14 cellular contexts compared by ENCODE assay signal in the genomic region with DNA sequence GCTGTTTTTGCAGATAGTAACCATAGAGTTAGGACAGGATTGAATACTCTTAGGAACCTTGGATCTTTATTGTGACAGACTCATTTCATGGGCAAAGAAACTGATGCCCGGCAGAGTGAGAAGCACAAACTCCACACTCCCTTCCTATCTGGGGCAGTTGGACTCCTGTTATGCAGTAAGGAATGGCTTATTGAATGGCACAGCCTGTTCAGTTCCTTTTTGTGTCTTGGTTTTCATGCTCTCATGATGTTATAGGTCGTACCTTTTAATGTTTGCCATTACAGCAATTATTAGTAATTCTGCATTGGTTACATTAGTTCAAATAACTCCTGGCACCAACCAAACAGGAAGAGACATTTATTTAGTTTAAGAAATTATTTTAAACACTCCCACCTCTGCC.
A peak's percentile ranks its signal among the peaks of the same experiment; 100 is the strongest.
DNase-seq lines count a peak whose midpoint lies in the region; ATAC-seq, FAIRE-seq and TF ChIP-seq lines count a peak whose summit lies in the region.
"Had no signal": no experiment of that assay in that cellular context is flagged by ENCODE, and none has a peak within 500 bp of the region (broad histone marks: within the 10 kb centered on the region; RNA-seq: fewer than 3 reads in every experiment).

No MANE protein-coding gene starts in this region.

- peak overlapping the region; percentile 56; the same call in 1 of the 2 replicates for H3K27ac Mint-ChIP-seq in HFFc6
- H3K27ac Mint-ChIP-seq: CD4-positive, CD25-positive, alpha-beta regulatory T cell; GM23338 had no signal

- no peaks in the 10 kb centered on the region for H3K27me3 ChIP-seq in RWPE2 (ENCODE audit: insufficient read depth, poor library complexity, severe bottlenecking)
- H3K27me3 ChIP-seq in HepG2 (ENCODE audit: control insufficient read depth in 1 of 2, insufficient read depth in 2 of 2, low read length in 2 of 2), result no peaks in the 10 kb centered on the region
- no peaks in the 10 kb centered on the region for H3K27me3 ChIP-seq in thyroid gland
- H3K27me3 ChIP-seq in HAP-1 (ENCODE audit: low read depth), result no peaks in the 10 kb centered on the region; the same call in 1 of the 2 replicates
- no peaks in the 10 kb centered on the region for H3K27me3 ChIP-seq in trophoblast cell (ENCODE audit: insufficient read depth, low read length)
- H3K27me3 ChIP-seq: BLaER1 treated with 17β-estradiol and CSF1 and Interleukin-3, amounts not matched to agents 10 nM and 100 nM had no signal

- H2BK12ac ChIP-seq in trophoblast cell (ENCODE audit: low read length), result no peak overlapping the region

- POLR2A ChIA-PET in HepG2 (lab: Yijun Ruan, JAX), result interaction anchor here (0.9 to 2.1 kb wide), 6 partner anchors 23 to 205 kb away, joined by 3 to 11 read pairs (median 4); a partner anchor contains a TSS

- no peaks in the 10 kb centered on the region for H3K79me2 ChIP-seq in HepG2 (ENCODE audit: insufficient read depth, low read length)
- no peaks in the 10 kb centered on the region for H3K79me2 ChIP-seq in trophoblast cell (ENCODE audit: control insufficient read depth, insufficient read depth, low read length, poor library complexity)

- DNase-seq in HFFc6 (no peak), RWPE2 (ENCODE audit: low spot score) (no peak), HepG2 (ENCODE audit: low spot score) (no peak), thyroid gland (no peak), HAP-1 (ENCODE audit: low spot score in 2 of 2) (no peak), trophoblast cell (no peak)
- no peak for DNase-seq in effector CD8-positive, alpha-beta T cell (lab: John Stamatoyannopoulos, UW)
- DNase-seq: ACHN; CD4-positive, CD25-positive, alpha-beta regulatory T cell; DMS53; GF-D8; H7 had no signal

- H4K8ac ChIP-seq in trophoblast cell (ENCODE audit: low read depth, low read length), result no peak overlapping the region

- H3K9ac ChIP-seq in HepG2 (ENCODE audit: insufficient read depth, low read depth, low read length) (peak overlapping the region; percentile 27; the same call in 1 of the 2 replicates), trophoblast cell (ENCODE audit: low read length) (no peak overlapping the region)
- H3K9ac ChIP-seq: BLaER1 treated with 17β-estradiol and CSF1 and Interleukin-3, amounts not matched to agents 10 nM and 100 nM had no signal

- WGBS in HepG2 (ENCODE audit: low lambda C conversion rate), result 17% methylated on average over 1 of the region's 2 CpGs
- 54 to 67% methylated on average over 2 of the region's 2 CpGs for WGBS in thyroid gland, 2 donors
- WGBS in trophoblast cell (ENCODE audit: extremely low coverage, insufficient coverage, insufficient read length), result no CpG with 5 or more reads among the region's 2 CpGs

- TF ChIP-seq RAD21 in HepG2 (CRISPR knock-in tag; IDR thresholded peaks at IDR 0.05), result no peak

- H3K14ac ChIP-seq in trophoblast cell (ENCODE audit: low read length), result no peak overlapping the region

- H3K4me3 ChIP-seq in RWPE2 (ENCODE audit: severe bottlenecking) (no peak overlapping the region), HepG2 (replicated peaks in 1 of 3; ENCODE audit: insufficient read depth in 1 of 3, low read depth in 2 of 3, low read length in 3 of 3) (no peak overlapping the region), thyroid gland (replicated peaks in 1 of 3) (no peak overlapping the region), HAP-1 (no peak overlapping the region), trophoblast cell (ENCODE audit: low read depth, low read length) (no peak overlapping the region)
- H3K4me3 ChIP-seq: BLaER1 treated with 17β-estradiol and CSF1 and Interleukin-3, amounts not matched to agents 10 nM and 100 nM; GM23338 had no signal

- H3K18ac ChIP-seq in trophoblast cell (ENCODE audit: low read length), result no peak overlapping the region

- H3K4me1 ChIP-seq in RWPE2 (ENCODE audit: insufficient read depth, poor library complexity, severe bottlenecking) (peaks cover 12% of the 10 kb centered on the region), HepG2 (ENCODE audit: insufficient read depth, low read length) (peaks cover 37% of the 10 kb centered on the region), thyroid gland (peaks cover 7 to 14% of the 10 kb centered on the region in 2 donors), HAP-1 (no peaks in the 10 kb centered on the region), trophoblast cell (ENCODE audit: control insufficient read depth in 1 of 2, insufficient read depth in 2 of 2, low read length in 2 of 2) (no peaks in the 10 kb centered on the region)
- H3K4me1 ChIP-seq: BLaER1 treated with 17β-estradiol and CSF1 and Interleukin-3, amounts not matched to agents 10 nM and 100 nM had no signal

- peaks cover 40% of the 10 kb centered on the region for H3K36me3 Mint-ChIP-seq in HFFc6 (ENCODE audit: low read depth)
- H3K36me3 Mint-ChIP-seq: CD4-positive, CD25-positive, alpha-beta regulatory T cell had no signal

- no peak overlapping the region for H3K4ac ChIP-seq in trophoblast cell (ENCODE audit: low read depth, low read length)

- ATAC-seq in RWPE2 (ENCODE audit: low read depth) (no peak), HepG2 (peak; percentile 73)
- ATAC-seq: GM23338 had no signal

- intact Hi-C loops in HepG2 (cut with micrococcal nuclease; ENCODE audit: unreplicated experiment), result no loop called here
- intact Hi-C loops in thyroid gland (cut with DNase I), result no loop called here

- H2BK5ac ChIP-seq in trophoblast cell (ENCODE audit: low read depth, low read length, poor library complexity), result no peak overlapping the region

- no peak overlapping the region for H2BK120ac ChIP-seq in trophoblast cell (ENCODE audit: insufficient read depth, low read length, poor library complexity)

- CTCF ChIA-PET in HepG2 (lab: Yijun Ruan, JAX; ENCODE audit: low intra/inter-chr PET ratio, low total read pairs), result no interaction called here

- no peak overlapping the region for H2AFZ ChIP-seq in HepG2 (ENCODE audit: low read length)
- no peak overlapping the region for H2AFZ ChIP-seq in trophoblast cell (ENCODE audit: insufficient read depth, low read length, poor library complexity)
- H2AFZ ChIP-seq: GM23338 had no signal

- H3K9me3 ChIP-seq in RWPE2 (ENCODE audit: severe bottlenecking) (peaks cover 8% of the 10 kb centered on the region), HepG2 (ENCODE audit: low read length) (no peaks in the 10 kb centered on the region), thyroid gland (no peaks in the 10 kb centered on the region), HAP-1 (no peaks in the 10 kb centered on the region; the same call in 1 of the 2 replicates), trophoblast cell (ENCODE audit: insufficient read depth, low read depth, low read length) (peaks cover 6% of the 10 kb centered on the region)

- H3K27me3 Mint-ChIP-seq in HFFc6 (ENCODE audit: insufficient read depth), result no peaks in the 10 kb centered on the region; the same call in 1 of the 2 replicates

- no peaks in the 10 kb centered on the region for H3K79me1 ChIP-seq in trophoblast cell (ENCODE audit: low read length)

- H3K4me2 ChIP-seq in HepG2 (ENCODE audit: low read depth, low read length) (peak overlapping the region; percentile 47), trophoblast cell (ENCODE audit: low read length) (no peak overlapping the region)
- H3K4me2 ChIP-seq: BLaER1 treated with 17β-estradiol and CSF1 and Interleukin-3, amounts not matched to agents 10 nM and 100 nM; GM23338 had no signal

- no peak overlapping the region for H4K91ac ChIP-seq in trophoblast cell (ENCODE audit: low read depth, low read length)

- H3K27ac ChIP-seq in RWPE2 (ENCODE audit: poor library complexity, severe bottlenecking) (peak overlapping the region; percentile 11), HepG2 (ENCODE audit: extremely low read length, insufficient read depth, low read length) (peak overlapping the region; percentile 56), thyroid gland (peak overlapping the region in 2 of 3 donors; percentile 39 to 47), trophoblast cell (ENCODE audit: low read depth, low read length) (no peak overlapping the region)
- H3K27ac ChIP-seq: BLaER1 treated with 17β-estradiol and CSF1 and Interleukin-3, amounts not matched to agents 10 nM and 100 nM had no signal

- TF ChIP-seq CTCF in HFFc6 (IDR thresholded peaks at IDR 0.05), result no peak
- no peak for TF ChIP-seq CTCF in RWPE2 (IDR thresholded peaks at IDR 0.05; ENCODE audit: poor library complexity, severe bottlenecking)
- TF ChIP-seq CTCF in HepG2 (CRISPR knock-in tag; IDR thresholded peaks at IDR 0.05), result no peak
- TF ChIP-seq CTCF in thyroid gland (IDR thresholded peaks at IDR 0.05), result no peak

- H4K20me1 ChIP-seq in HepG2 (ENCODE audit: insufficient read depth, low read length), result no peaks in the 10 kb centered on the region
- H4K20me1 ChIP-seq: BLaER1 treated with 17β-estradiol and CSF1 and Interleukin-3, amounts not matched to agents 10 nM and 100 nM had no signal

- H3K23ac ChIP-seq in trophoblast cell (ENCODE audit: low read length), result no peak overlapping the region

- H3K4me1 Mint-ChIP-seq in HFFc6 (ENCODE audit: low read depth), result peaks cover 17% of the 10 kb centered on the region
- H3K4me1 Mint-ChIP-seq: CD4-positive, CD25-positive, alpha-beta regulatory T cell; GM23338 had no signal

- no peak overlapping the region for H4K12ac ChIP-seq in trophoblast cell (ENCODE audit: low read depth, low read length)

- TF ChIP-seq EP300 in HepG2 (IDR thresholded peaks at IDR 0.05; ENCODE audit: low read depth in 2 of 2, low read length in 2 of 2), result no peak
- no peak for TF ChIP-seq EP300 in HepG2 (CRISPR knock-in tag; IDR thresholded peaks at IDR 0.05; ENCODE audit: borderline replicate concordance)

- peaks cover 77% of the 10 kb centered on the region for H3K36me3 ChIP-seq in RWPE2 (ENCODE audit: low read depth)
- peaks cover 1 to 20% of the 10 kb centered on the region in 2 experiments; a peak in 3 of 5 replicates for H3K36me3 ChIP-seq in HepG2 (replicated peaks in 1 of 2; ENCODE audit: control insufficient read depth in 1 of 2, insufficient read depth in 2 of 2, low read length in 2 of 2)
- no peaks in the 10 kb centered on the region for H3K36me3 ChIP-seq in thyroid gland
- H3K36me3 ChIP-seq in HAP-1 (replicated peaks), result no peaks in the 10 kb centered on the region
- no peaks in the 10 kb centered on the region for H3K36me3 ChIP-seq in trophoblast cell (ENCODE audit: control insufficient read depth in 1 of 2, insufficient read depth in 2 of 2, low read length in 2 of 2)
- H3K36me3 ChIP-seq: BLaER1 treated with 17β-estradiol and CSF1 and Interleukin-3, amounts not matched to agents 10 nM and 100 nM had no signal

- BruUV-seq in HepG2 (replicated peaks; lab: Mats Ljungman, UMichigan), result no TSS peak

- peaks cover 30% of the 10 kb centered on the region for H3K9me3 Mint-ChIP-seq in HFFc6

- H2AK5ac ChIP-seq in trophoblast cell (ENCODE audit: low read length), result no peak overlapping the region

- peak; percentile 42 for FAIRE-seq in HepG2 (lab: Jason Lieb, UNC)

- H3K4me3 Mint-ChIP-seq in HFFc6, result no peak overlapping the region
- H3K4me3 Mint-ChIP-seq: CD4-positive, CD25-positive, alpha-beta regulatory T cell; GM23338 had no signal

- in situ Hi-C loops in HepG2 (cut with HindIII; ENCODE audit: extremely low pct_ligation_motif_present, low pct_unique_long_range_greater_than_20kb), result no loop called here
- in situ Hi-C loops in HAP-1 (cut with MboI; ENCODE audit: low sequenced_read_pairs), result no loop called here

- no peak for TF ChIP-seq POLR2A in HepG2 (IDR thresholded peaks at IDR 0.05; ENCODE audit: insufficient read depth in 1 of 2, low read depth in 2 of 2, low read length in 2 of 2)
- TF ChIP-seq POLR2A in thyroid gland (IDR thresholded peaks at IDR 0.05), result no peak
